ENCODE assay signal across 1 cellular context in genomic region chr11:2097356-2097997, GRCh38.
TF ChIP-seq lines count a peak whose summit lies in the region.

No MANE protein-coding gene starts in this region.

TF ChIP-seq in HepG2, 621 proteins besides CTCF, POLR2A, EP300 and RAD21 (continued from another document and continues in another):
- TF ChIP-seq ZHX1 (CRISPR knock-in tag; IDR thresholded peaks at IDR 0.05; ENCODE audit: low read depth) = peak; percentile 66; the same call in 1 of the 2 replicates
- TF ChIP-seq ZNF260 (CRISPR knock-in tag; IDR thresholded peaks at IDR 0.05; ENCODE audit: borderline replicate concordance, low read depth) = no peak
- TF ChIP-seq MYNN (CRISPR knock-in tag; IDR thresholded peaks at IDR 0.05; ENCODE audit: low read depth) = no peak
- peak; percentile 68; the same call in 1 of the 2 replicates for TF ChIP-seq SALL2 (CRISPR knock-in tag; IDR thresholded peaks at IDR 0.05)
- TF ChIP-seq ZNF468 (CRISPR knock-in tag; IDR thresholded peaks at IDR 0.05) = no peak
- peak; percentile 23; the same call in 1 of the 2 replicates for TF ChIP-seq SOX13 (IDR thresholded peaks at IDR 0.05)
- TF ChIP-seq SOX13 (CRISPR knock-in tag; conservative IDR thresholded peaks at IDR 0.05 in 1 of 2, IDR thresholded peaks at IDR 0.05 in 1 of 2) = peak in 1 of 2 experiments; percentile 64; a peak in 2 of 4 replicates
- no peak for TF ChIP-seq KLF9 (CRISPR knock-in tag; IDR thresholded peaks at IDR 0.05; ENCODE audit: low read depth)
- peak in 1 of 2 experiments; percentile 75; a peak in 2 of 4 replicates for TF ChIP-seq KLF16 (CRISPR knock-in tag; IDR thresholded peaks at IDR 0.05)
- TF ChIP-seq, protein P1, sequence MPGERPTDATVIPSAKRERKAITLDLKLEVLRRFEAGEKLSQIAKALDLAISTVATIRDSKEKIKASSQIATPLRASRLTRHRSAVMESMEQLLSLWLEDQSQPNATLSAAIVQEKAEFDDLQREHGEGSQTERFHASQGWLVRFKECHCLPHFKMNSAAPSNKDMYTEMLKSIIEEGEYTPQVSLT (CRISPR knock-in tag; IDR thresholded peaks at IDR 0.05; ENCODE audit: borderline replicate concordance, low read depth) = no peak
- TF ChIP-seq ARID2 (CRISPR knock-in tag; IDR thresholded peaks at IDR 0.05; ENCODE audit: borderline replicate concordance) = no peak
- TF ChIP-seq ZNF770 (CRISPR knock-in tag; IDR thresholded peaks at IDR 0.05) = peak; percentile 88
- TF ChIP-seq MTERF4 (CRISPR knock-in tag; IDR thresholded peaks at IDR 0.05) = no peak
- no peak for TF ChIP-seq ATRX (CRISPR knock-in tag; IDR thresholded peaks at IDR 0.05; ENCODE audit: borderline replicate concordance)
- TF ChIP-seq RBFOX2 (IDR thresholded peaks at IDR 0.05; ENCODE audit: low read depth, low read length) = peak; percentile 49; the same call in 1 of the 2 replicates
- no peak for TF ChIP-seq MEF2D (CRISPR knock-in tag; IDR thresholded peaks at IDR 0.05)
- 0 out of 2 replicates have a peak, but pooled peaks have one; percentile 19 for TF ChIP-seq ZSCAN12 (CRISPR knock-in tag; IDR thresholded peaks at IDR 0.05)
- TF ChIP-seq ZBTB14 (CRISPR knock-in tag; IDR thresholded peaks at IDR 0.05) = no peak
- no peak for TF ChIP-seq NPAS2 (CRISPR knock-in tag; IDR thresholded peaks at IDR 0.05; ENCODE audit: borderline replicate concordance)
- no peak for TF ChIP-seq CHCHD3 (CRISPR knock-in tag; IDR thresholded peaks at IDR 0.05)
- no peak for TF ChIP-seq SMC3 (IDR thresholded peaks at IDR 0.05; ENCODE audit: low read length)
- TF ChIP-seq ZC3H13 (CRISPR knock-in tag; IDR thresholded peaks at IDR 0.05) = no peak
- TF ChIP-seq FOXM1 (CRISPR knock-in tag; IDR thresholded peaks at IDR 0.05) = no peak
- no peak for TF ChIP-seq NFKBIZ (CRISPR knock-in tag; IDR thresholded peaks at IDR 0.05)
- no peak for TF ChIP-seq ZNF713 (CRISPR knock-in tag; IDR thresholded peaks at IDR 0.05)
- no peak for TF ChIP-seq ZNF234 (CRISPR knock-in tag; conservative IDR thresholded peaks at IDR 0.05)
- TF ChIP-seq KDM6A (CRISPR knock-in tag; IDR thresholded peaks at IDR 0.05; ENCODE audit: low read depth) = peak; percentile 64; the same call in 1 of the 2 replicates
- TF ChIP-seq KLF15 (CRISPR knock-in tag; IDR thresholded peaks at IDR 0.05; ENCODE audit: borderline replicate concordance) = no peak
- TF ChIP-seq HMGXB3 (CRISPR knock-in tag; IDR thresholded peaks at IDR 0.05; ENCODE audit: borderline replicate concordance) = no peak
- no peak for TF ChIP-seq ZNF790 (CRISPR knock-in tag; IDR thresholded peaks at IDR 0.05; ENCODE audit: borderline replicate concordance)
- TF ChIP-seq NR0B2 (CRISPR knock-in tag; IDR thresholded peaks at IDR 0.05) = 0 out of 2 replicates have a peak, but pooled peaks have one; percentile 25
- no peak for TF ChIP-seq ZNF672 (CRISPR knock-in tag; IDR thresholded peaks at IDR 0.05)
- TF ChIP-seq, protein P2, sequence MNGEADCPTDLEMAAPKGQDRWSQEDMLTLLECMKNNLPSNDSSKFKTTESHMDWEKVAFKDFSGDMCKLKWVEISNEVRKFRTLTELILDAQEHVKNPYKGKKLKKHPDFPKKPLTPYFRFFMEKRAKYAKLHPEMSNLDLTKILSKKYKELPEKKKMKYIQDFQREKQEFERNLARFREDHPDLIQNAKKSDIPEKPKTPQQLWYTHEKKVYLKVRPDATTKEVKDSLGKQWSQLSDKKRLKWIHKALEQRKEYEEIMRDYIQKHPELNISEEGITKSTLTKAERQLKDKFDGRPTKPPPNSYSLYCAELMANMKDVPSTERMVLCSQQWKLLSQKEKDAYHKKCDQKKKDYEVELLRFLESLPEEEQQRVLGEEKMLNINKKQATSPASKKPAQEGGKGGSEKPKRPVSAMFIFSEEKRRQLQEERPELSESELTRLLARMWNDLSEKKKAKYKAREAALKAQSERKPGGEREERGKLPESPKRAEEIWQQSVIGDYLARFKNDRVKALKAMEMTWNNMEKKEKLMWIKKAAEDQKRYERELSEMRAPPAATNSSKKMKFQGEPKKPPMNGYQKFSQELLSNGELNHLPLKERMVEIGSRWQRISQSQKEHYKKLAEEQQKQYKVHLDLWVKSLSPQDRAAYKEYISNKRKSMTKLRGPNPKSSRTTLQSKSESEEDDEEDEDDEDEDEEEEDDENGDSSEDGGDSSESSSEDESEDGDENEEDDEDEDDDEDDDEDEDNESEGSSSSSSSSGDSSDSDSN (CRISPR knock-in tag; IDR thresholded peaks at IDR 0.05) = peak; percentile 98
- TF ChIP-seq, protein P3, sequence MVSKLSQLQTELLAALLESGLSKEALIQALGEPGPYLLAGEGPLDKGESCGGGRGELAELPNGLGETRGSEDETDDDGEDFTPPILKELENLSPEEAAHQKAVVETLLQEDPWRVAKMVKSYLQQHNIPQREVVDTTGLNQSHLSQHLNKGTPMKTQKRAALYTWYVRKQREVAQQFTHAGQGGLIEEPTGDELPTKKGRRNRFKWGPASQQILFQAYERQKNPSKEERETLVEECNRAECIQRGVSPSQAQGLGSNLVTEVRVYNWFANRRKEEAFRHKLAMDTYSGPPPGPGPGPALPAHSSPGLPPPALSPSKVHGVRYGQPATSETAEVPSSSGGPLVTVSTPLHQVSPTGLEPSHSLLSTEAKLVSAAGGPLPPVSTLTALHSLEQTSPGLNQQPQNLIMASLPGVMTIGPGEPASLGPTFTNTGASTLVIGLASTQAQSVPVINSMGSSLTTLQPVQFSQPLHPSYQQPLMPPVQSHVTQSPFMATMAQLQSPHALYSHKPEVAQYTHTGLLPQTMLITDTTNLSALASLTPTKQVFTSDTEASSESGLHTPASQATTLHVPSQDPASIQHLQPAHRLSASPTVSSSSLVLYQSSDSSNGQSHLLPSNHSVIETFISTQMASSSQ (IDR thresholded peaks at IDR 0.05; ENCODE audit: low read depth) = no peak; the same call in 1 of the 2 replicates
- TF ChIP-seq, protein P3 (CRISPR knock-in tag; IDR thresholded peaks at IDR 0.05; ENCODE audit: borderline replicate concordance) = peak; percentile 67; the same call in 1 of the 2 replicates
- TF ChIP-seq, protein P4, sequence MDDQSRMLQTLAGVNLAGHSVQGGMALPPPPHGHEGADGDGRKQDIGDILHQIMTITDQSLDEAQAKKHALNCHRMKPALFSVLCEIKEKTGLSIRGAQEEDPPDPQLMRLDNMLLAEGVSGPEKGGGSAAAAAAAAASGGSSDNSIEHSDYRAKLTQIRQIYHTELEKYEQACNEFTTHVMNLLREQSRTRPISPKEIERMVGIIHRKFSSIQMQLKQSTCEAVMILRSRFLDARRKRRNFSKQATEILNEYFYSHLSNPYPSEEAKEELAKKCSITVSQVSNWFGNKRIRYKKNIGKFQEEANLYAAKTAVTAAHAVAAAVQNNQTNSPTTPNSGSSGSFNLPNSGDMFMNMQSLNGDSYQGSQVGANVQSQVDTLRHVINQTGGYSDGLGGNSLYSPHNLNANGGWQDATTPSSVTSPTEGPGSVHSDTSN (CRISPR knock-in tag; IDR thresholded peaks at IDR 0.05; ENCODE audit: borderline replicate concordance) = no peak
- peak; percentile 30; the same call in 1 of the 2 replicates for TF ChIP-seq ZNF20 (CRISPR knock-in tag; IDR thresholded peaks at IDR 0.05)
- TF ChIP-seq ZNF354B (CRISPR knock-in tag; IDR thresholded peaks at IDR 0.05) = no peak
- peak; percentile 93 for TF ChIP-seq HNF4A (CRISPR knock-in tag; IDR thresholded peaks at IDR 0.05)
